1 cellular context compared by ENCODE assay signal in genomic region chr3:17738921-17739320, GRCh38.
TF ChIP-seq lines count a peak whose summit lies in the region.

No MANE protein-coding gene starts in this region.

TF ChIP-seq in HEK293, 187 proteins besides CTCF, POLR2A, EP300 and RAD21 (continued from another document):
- no peak for TF ChIP-seq ZNF26 (tag by site-specific recombination; IDR thresholded peaks at IDR 0.05)
- TF ChIP-seq ZNF341 (tag by site-specific recombination; IDR thresholded peaks at IDR 0.05; ENCODE audit: low read depth) = peak; percentile 93
- no peak for TF ChIP-seq ZBTB44 (tag by site-specific recombination; IDR thresholded peaks at IDR 0.05)
- no peak for TF ChIP-seq ZNF530 (tag by site-specific recombination; IDR thresholded peaks at IDR 0.05; ENCODE audit: low read depth)
- no peak for TF ChIP-seq ZNF2 (tag by site-specific recombination; IDR thresholded peaks at IDR 0.05)
- TF ChIP-seq ZNF10 (tag by site-specific recombination; IDR thresholded peaks at IDR 0.05) = peak; percentile 83
- peak; percentile 35; the same call in 1 of the 2 replicates for TF ChIP-seq ZSCAN4 (tag by site-specific recombination; IDR thresholded peaks at IDR 0.05)
- TF ChIP-seq RBAK (tag by site-specific recombination; IDR thresholded peaks at IDR 0.05) = no peak
- no peak for TF ChIP-seq ZNF560 (tag by site-specific recombination; IDR thresholded peaks at IDR 0.05; ENCODE audit: borderline replicate concordance)
